In the genomic region with DNA sequence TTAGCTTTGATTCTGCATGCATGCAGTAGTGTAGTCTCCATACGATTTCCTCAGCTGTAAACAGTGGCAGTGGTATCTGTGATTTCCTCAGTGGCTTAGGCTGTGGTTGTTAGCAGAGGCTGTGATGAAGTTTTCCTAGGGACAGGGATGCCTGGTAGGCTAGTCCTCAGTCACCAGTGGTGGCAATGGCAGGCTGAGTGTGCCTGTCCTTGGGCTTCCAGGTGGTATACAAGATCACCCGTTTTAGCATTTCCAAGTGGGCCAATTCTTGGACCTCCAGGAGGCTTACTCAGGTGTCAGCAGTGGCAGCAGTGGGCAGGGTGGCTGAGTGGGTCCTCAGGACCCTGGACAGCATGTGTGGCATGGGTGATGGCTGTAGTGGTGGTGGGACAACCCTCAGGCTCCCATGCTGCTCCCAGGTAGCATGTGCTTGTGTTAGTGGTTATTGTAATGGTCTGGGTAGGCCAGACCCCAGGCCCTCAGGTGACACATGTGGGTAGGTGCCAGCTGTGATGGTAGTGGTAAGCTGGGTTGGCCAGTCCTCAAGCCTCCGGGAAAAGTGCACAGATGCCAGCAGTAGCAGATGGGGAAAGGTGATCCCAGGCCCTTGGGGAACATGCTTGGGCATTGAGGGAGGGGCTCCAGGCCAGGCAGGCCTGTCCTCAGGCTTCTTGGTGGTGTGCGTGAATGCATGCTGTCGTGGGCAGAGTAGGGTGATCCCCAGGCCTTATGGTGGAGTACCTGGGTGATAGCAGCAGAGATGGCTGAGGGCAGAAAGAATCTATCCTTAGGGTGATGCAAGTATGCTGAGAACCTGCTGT, we compare ENCODE assay signal across 15 cellular contexts.
DNase-seq lines count a peak whose midpoint lies in the region; ATAC-seq and TF ChIP-seq lines count a peak whose summit lies in the region.
"Had no signal": no experiment of that assay in that cellular context is flagged by ENCODE, and none has a peak within 500 bp of the region (broad histone marks: within the 10 kb centered on the region; RNA-seq: fewer than 3 reads in every experiment).

No MANE protein-coding gene starts in this region.

- no peaks in the 10 kb centered on the region for H3K4me1 ChIP-seq in foreskin keratinocyte

- no peak overlapping the region for H3K4me3 Mint-ChIP-seq in activated CD4-positive, alpha-beta T cell treated with anti-CD3 and anti-CD28 coated beads, Interleukin-2, amount 10 ng/mL, durations not matched to agents 24 days and 14 days
- H3K4me3 Mint-ChIP-seq in activated T-helper 2 cell treated with anti-CD3 and anti-CD28 coated beads, Interferon-gamma antibody, Interleukin-2, Interleukin-4, amounts not matched to agents 10 μg/mL and 5 μg/mL and 100 μg/mL, durations not matched to agents 14 hours and 24 hours and 36 hours (ENCODE audit: low read depth), result no peak overlapping the region
- H3K4me3 Mint-ChIP-seq: CD4-positive, alpha-beta memory T cell had no signal

- intact Hi-C loops in activated CD4-positive, alpha-beta T cell treated with anti-CD3 and anti-CD28 coated beads, Interleukin-2, amount 10 ng/mL, durations not matched to agents 24 days and 14 days (cut with micrococcal nuclease), result no loop called here
- intact Hi-C loops in activated T-helper 2 cell treated with anti-CD3 and anti-CD28 coated beads, Interferon-gamma antibody, Interleukin-2, Interleukin-4, amounts not matched to agents 10 μg/mL and 5 μg/mL and 100 μg/mL, durations not matched to agents 14 hours and 24 hours and 36 hours (cut with micrococcal nuclease), result no loop called here

- no peaks in the 10 kb centered on the region for H3K4me1 Mint-ChIP-seq in activated CD4-positive, alpha-beta T cell treated with anti-CD3 and anti-CD28 coated beads, Interleukin-2, amount 10 ng/mL, durations not matched to agents 24 days and 14 days
- H3K4me1 Mint-ChIP-seq in activated T-helper 2 cell treated with anti-CD3 and anti-CD28 coated beads, Interferon-gamma antibody, Interleukin-2, Interleukin-4, amounts not matched to agents 10 μg/mL and 5 μg/mL and 100 μg/mL, durations not matched to agents 14 hours and 24 hours and 36 hours (ENCODE audit: low read depth), result no peaks in the 10 kb centered on the region
- H3K4me1 Mint-ChIP-seq: CD4-positive, alpha-beta memory T cell had no signal

- peaks cover 26% of the 10 kb centered on the region for H3K27me3 Mint-ChIP-seq in activated CD4-positive, alpha-beta T cell treated with anti-CD3 and anti-CD28 coated beads, Interleukin-2, amount 10 ng/mL, durations not matched to agents 24 days and 14 days
- peaks cover 29% of the 10 kb centered on the region for H3K27me3 Mint-ChIP-seq in activated T-helper 2 cell treated with anti-CD3 and anti-CD28 coated beads, Interferon-gamma antibody, Interleukin-2, Interleukin-4, amounts not matched to agents 10 μg/mL and 5 μg/mL and 100 μg/mL, durations not matched to agents 14 hours and 24 hours and 36 hours (ENCODE audit: low read depth)

- TF ChIP-seq CTCF in foreskin keratinocyte (conservative IDR thresholded peaks at IDR 0.05), result no peak

- H3K27ac ChIP-seq in foreskin keratinocyte, result no peak overlapping the region
- H3K27ac ChIP-seq: BLaER1, HL-60, PC-9 had no signal

- H3K27me3 ChIP-seq in foreskin keratinocyte, result peaks cover 12% of the 10 kb centered on the region
- H3K27me3 ChIP-seq: BLaER1 had no signal

- H3K9me3 Mint-ChIP-seq in activated CD4-positive, alpha-beta T cell treated with anti-CD3 and anti-CD28 coated beads, Interleukin-2, amount 10 ng/mL, durations not matched to agents 24 days and 14 days, result peaks cover 13% of the 10 kb centered on the region
- H3K9me3 Mint-ChIP-seq in activated T-helper 2 cell treated with anti-CD3 and anti-CD28 coated beads, Interferon-gamma antibody, Interleukin-2, Interleukin-4, amounts not matched to agents 10 μg/mL and 5 μg/mL and 100 μg/mL, durations not matched to agents 14 hours and 24 hours and 36 hours, result peaks cover 8% of the 10 kb centered on the region

- DNase-seq in activated CD4-positive, alpha-beta T cell treated with anti-CD3 and anti-CD28 coated beads, Interleukin-2, amount 10 ng/mL, durations not matched to agents 24 days and 14 days, result peak; percentile 34
- DNase-seq in activated CD4-positive, alpha-beta T cell treated with anti-CD3 and anti-CD28 coated beads for 1 hour, result no peak
- DNase-seq in NCI-H2171 (lab: John Stamatoyannopoulos, UW) (peak; percentile 14), iPS-NIHi7 (ENCODE audit: extremely low spot score) (peak; percentile 9), foreskin keratinocyte (no peak), DMS53 (lab: John Stamatoyannopoulos, UW) (no peak)
- no peak for DNase-seq in activated T-helper 2 cell treated with anti-CD3 and anti-CD28 coated beads, Interferon-gamma antibody, Interleukin-2, Interleukin-4, amounts not matched to agents 10 μg/mL and 5 μg/mL and 100 μg/mL, durations not matched to agents 14 hours and 24 hours and 36 hours (ENCODE audit: low spot score)
- DNase-seq: CD4-positive, alpha-beta memory T cell; NCI-H1048; NCI-H1436 treated with DMSO at 0.1 percent for 48 hours; NCI-H2081; NCI-H510A; PC-9 had no signal

- H3K36me3 Mint-ChIP-seq in activated CD4-positive, alpha-beta T cell treated with anti-CD3 and anti-CD28 coated beads, Interleukin-2, amount 10 ng/mL, durations not matched to agents 24 days and 14 days (ENCODE audit: low read depth), result no peaks in the 10 kb centered on the region
- H3K36me3 Mint-ChIP-seq in activated T-helper 2 cell treated with anti-CD3 and anti-CD28 coated beads, Interferon-gamma antibody, Interleukin-2, Interleukin-4, amounts not matched to agents 10 μg/mL and 5 μg/mL and 100 μg/mL, durations not matched to agents 14 hours and 24 hours and 36 hours (ENCODE audit: low read depth), result no peaks in the 10 kb centered on the region

- ATAC-seq in foreskin keratinocyte, result no peak

- H3K27ac Mint-ChIP-seq in activated CD4-positive, alpha-beta T cell treated with anti-CD3 and anti-CD28 coated beads, Interleukin-2, amount 10 ng/mL, durations not matched to agents 24 days and 14 days, result no peak overlapping the region
- H3K27ac Mint-ChIP-seq in activated T-helper 2 cell treated with anti-CD3 and anti-CD28 coated beads, Interferon-gamma antibody, Interleukin-2, Interleukin-4, amounts not matched to agents 10 μg/mL and 5 μg/mL and 100 μg/mL, durations not matched to agents 14 hours and 24 hours and 36 hours, result no peak overlapping the region
- H3K27ac Mint-ChIP-seq: CD4-positive, alpha-beta memory T cell had no signal

Comparison
In these comparisons a context has a peak if more than half of its experiments do, and no peak if none do; other contexts are left out.
1. DNase-seq: peak in activated CD4-positive, alpha-beta T cell treated with anti-CD3 and anti-CD28 coated beads, Interleukin-2, amount 10 ng/mL, durations not matched to agents 24 days and 14 days (single experiment), NCI-H2171 (single experiment) and iPS-NIHi7 (single experiment); none in activated CD4-positive, alpha-beta T cell treated with anti-CD3 and anti-CD28 coated beads for 1 hour (single experiment), foreskin keratinocyte (0 of 2), DMS53 (single experiment) and activated T-helper 2 cell treated with anti-CD3 and anti-CD28 coated beads, Interferon-gamma antibody, Interleukin-2, Interleukin-4, amounts not matched to agents 10 μg/mL and 5 μg/mL and 100 μg/mL, durations not matched to agents 14 hours and 24 hours and 36 hours (single experiment).